ENCODE assay signal across 9 cellular contexts in the genomic region with DNA sequence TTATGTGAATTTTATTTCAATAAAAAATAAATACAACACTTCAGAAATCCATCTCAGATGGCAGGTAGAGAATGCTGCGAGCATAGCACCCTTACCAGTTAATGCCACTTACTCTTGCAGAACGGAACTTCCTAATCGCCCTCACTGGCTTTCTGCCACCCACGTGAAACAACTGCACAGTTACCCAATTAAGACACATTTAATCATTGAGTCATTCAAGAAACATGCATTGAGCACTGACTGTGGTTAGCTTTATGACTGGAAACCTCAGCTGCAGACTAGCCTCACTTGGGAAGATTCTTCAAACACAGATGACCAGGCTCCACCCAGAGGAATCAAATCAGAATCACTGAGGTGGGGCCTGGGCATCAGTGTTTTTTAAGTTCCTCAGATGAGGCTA. TPM values are rescaled to one million over a fixed set of nuclear protein-coding genes. Genes with fewer than 3 reads are reported as not detected.
A peak's percentile ranks its signal among the peaks of the same experiment; 100 is the strongest.
DNase-seq lines count a peak whose midpoint lies in the region; ATAC-seq and TF ChIP-seq lines count a peak whose summit lies in the region.
"Had no signal": no experiment of that assay in that cellular context is flagged by ENCODE, and none has a peak within 500 bp of the region (broad histone marks: within the 10 kb centered on the region; RNA-seq: fewer than 3 reads in every experiment).

No MANE protein-coding gene starts in this region.

- peak overlapping the region; percentile 39 for H3K9ac ChIP-seq in skeletal muscle satellite cell (ENCODE audit: low read depth, low read length)

- no peaks in the 10 kb centered on the region for H3K27me3 ChIP-seq in skeletal muscle satellite cell (ENCODE audit: control insufficient read depth, insufficient read depth, low read length)

- ATAC-seq in GM21390 (IDR thresholded peaks at IDR 0.05; ENCODE audit: unreplicated experiment) (peak; percentile 56), HG02798 (IDR thresholded peaks at IDR 0.05; ENCODE audit: poor library complexity, unreplicated experiment) (no peak)

- no peaks in the 10 kb centered on the region for H3K36me3 ChIP-seq in skeletal muscle satellite cell (ENCODE audit: insufficient read depth, low read length)
- H3K36me3 ChIP-seq: HAP-1 had no signal

- no peaks in the 10 kb centered on the region for H3K9me3 ChIP-seq in skeletal muscle satellite cell (replicated peaks; ENCODE audit: low read length)
- H3K9me3 ChIP-seq: HAP-1 had no signal

- H3K4me2 ChIP-seq in skeletal muscle satellite cell (ENCODE audit: low read length) = peak overlapping the region; percentile 47

- peak; percentile 79 to 83 for DNase-seq in AML-193 (lab: John Stamatoyannopoulos, UW)
- peak; percentile 97 for DNase-seq in NCI-H226
- peak; percentile 99 for DNase-seq in choroid plexus epithelial cell (ENCODE audit: low read depth)
- DNase-seq in T-helper 9 cell = no peak
- no peak for DNase-seq in NCI-H2081 treated with DMSO at 0.1 percent for 48 hours (lab: John Stamatoyannopoulos, UW)

- H3K4me1 ChIP-seq in skeletal muscle satellite cell (ENCODE audit: control insufficient read depth, insufficient read depth, low read length) = peaks cover 39% of the 10 kb centered on the region
- H3K4me1 ChIP-seq: HAP-1 had no signal

- peak; percentile 1 for TF ChIP-seq CTCF in choroid plexus epithelial cell (conservative IDR thresholded peaks at IDR 0.05; ENCODE audit: low read depth, low read length)

- H3K4me3 ChIP-seq in choroid plexus epithelial cell (ENCODE audit: low read depth, low read length) (no peak overlapping the region), skeletal muscle satellite cell (ENCODE audit: low read length) (no peak overlapping the region)
- H3K4me3 ChIP-seq: HAP-1 had no signal

RNA-seq across cellular contexts. Expression of a gene that starts 5.6 kb away (rescaled TPM):
- total RNA-seq in skeletal muscle satellite cell (2012; rRNA removed) = 67.9 and 118 TPM in 2 replicates

RNA-seq across cellular contexts. Expression of a gene that starts 23.4 kb away (rescaled TPM):
- total RNA-seq in skeletal muscle satellite cell (2012; rRNA removed) = 0.66 and 1.5 TPM in 2 replicates

Comparison
In these comparisons a context has a peak if more than half of its experiments do, and no peak if none do; other contexts are left out.
1. DNase-seq: peak in AML-193 (2 of 2), NCI-H226 (single experiment) and choroid plexus epithelial cell (single experiment); none in T-helper 9 cell (single experiment) and NCI-H2081 treated with DMSO at 0.1 percent for 48 hours (single experiment).